8 cellular contexts compared by ENCODE assay signal in the genomic region with DNA sequence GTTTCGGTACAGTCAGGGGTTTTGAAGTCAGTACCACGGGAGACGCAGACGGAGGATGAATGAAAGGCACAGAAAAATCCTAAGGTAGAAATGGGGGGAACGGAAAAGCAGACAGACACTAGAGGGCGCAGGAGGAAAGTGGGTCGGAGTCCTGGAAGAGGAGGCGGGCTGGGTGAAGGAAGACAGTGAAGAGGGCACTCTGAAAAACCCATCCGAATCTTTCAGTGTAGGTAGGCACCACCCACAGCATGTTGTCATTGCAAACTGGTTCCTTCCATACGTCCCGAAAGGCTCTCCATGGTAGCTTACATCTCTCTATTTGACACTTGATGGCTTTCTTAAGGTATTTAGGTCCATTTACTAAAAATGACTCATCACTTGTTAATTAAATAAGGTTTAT. TPM values are rescaled to one million over a fixed set of nuclear protein-coding genes. Genes with fewer than 3 reads are reported as not detected.
A peak's percentile ranks its signal among the peaks of the same experiment; 100 is the strongest.
DNase-seq lines count a peak whose midpoint lies in the region; ATAC-seq, FAIRE-seq and TF ChIP-seq lines count a peak whose summit lies in the region.

No MANE protein-coding gene starts in this region.

- no peaks in the 10 kb centered on the region for H3K27me3 ChIP-seq in WERI-Rb-1 (ENCODE audit: insufficient read depth, low read depth, severe bottlenecking)
- peaks cover 0 to 6% of the 10 kb centered on the region in 2 donors for H3K27me3 ChIP-seq in breast epithelium

- intact Hi-C loops in breast epithelium (cut with DNase I; ENCODE audit: low total_unique reads): no loop called here

- H3K27ac ChIP-seq in A549 (peak overlapping the region; percentile 26 to 47; a peak in 2 of 6 replicates), WERI-Rb-1 (no peak overlapping the region), breast epithelium (no peak overlapping the region)

- DNase-seq in A549 (ENCODE audit: low read depth in 1 of 2, low spot score in 1 of 2) (peak; percentile 55 to 76), NCI-H2196 (lab: John Stamatoyannopoulos, UW; ENCODE audit: unreplicated experiment) (peak; percentile 77), WERI-Rb-1 (peak; percentile 85), breast epithelium (ENCODE audit: low spot score in 2 of 2) (peak in 1 of 2 donors; percentile 63), left lobe of liver (ENCODE audit: low spot score) (peak; percentile 61)
- DNase-seq in stimulated activated CD4-positive, alpha-beta T cell treated with anti-CD3 and anti-CD28 coated beads, TNF-alpha, amount 100 ng/mL, for 4 hours (ENCODE audit: low read depth in 3 of 3): peak; percentile 39 to 64 (median 51)

- H3K36me3 ChIP-seq in WERI-Rb-1: no peaks in the 10 kb centered on the region
- no peaks in the 10 kb centered on the region for H3K36me3 ChIP-seq in breast epithelium

- ATAC-seq in A549 (peak; percentile 86 to 87), GM18502 (IDR thresholded peaks at IDR 0.05; ENCODE audit: poor library complexity, unreplicated experiment) (peak; percentile 67), HG03025 (IDR thresholded peaks at IDR 0.05; ENCODE audit: low FRiP score, unreplicated experiment) (peak; percentile 46), left lobe of liver (peak; percentile 84)

- peaks cover 3% of the 10 kb centered on the region; the same call in 1 of the 3 replicates for H3K4me1 ChIP-seq in A549
- no peaks in the 10 kb centered on the region for H3K4me1 ChIP-seq in breast epithelium

- CTCF ChIA-PET in A549 (lab: Yijun Ruan, JAX): interaction anchor here (0.7 to 4.0 kb wide), 32 partner anchors 9 to 899 kb away, joined by 3 to 67 read pairs (median 4); partner anchors contain the start of gene ZNF236

- H3K4me3 ChIP-seq in A549 (no peak overlapping the region), WERI-Rb-1 (ENCODE audit: low read depth, low read length) (no peak overlapping the region; the same call in 1 of the 2 replicates), breast epithelium (peak overlapping the region in 1 of 3 donors; percentile 4)

- POLR2A ChIA-PET in A549 (lab: Yijun Ruan, JAX): no interaction called here

- TF ChIP-seq POLR2A in A549 (IDR thresholded peaks at IDR 0.05; ENCODE audit: low read length) (no peak), breast epithelium (IDR thresholded peaks at IDR 0.05) (no peak)

- FAIRE-seq in A549 (lab: Jason Lieb, UNC): no peak

- TF ChIP-seq CTCF in A549 (IDR thresholded peaks at IDR 0.05) (peak; percentile 67), WERI-Rb-1 (IDR thresholded peaks at IDR 0.05; ENCODE audit: low read depth, low read length) (peak; percentile 95), breast epithelium (IDR thresholded peaks at IDR 0.05) (peak; percentile 52 to 72 (median 53))

- peak; percentile 55 to 73 for TF ChIP-seq RAD21 in A549 (conservative IDR thresholded peaks at IDR 0.05 in 1 of 2, IDR thresholded peaks at IDR 0.05 in 1 of 2)

- peak overlapping the region; percentile 75 for H3K4me2 ChIP-seq in A549

- 2% methylated on average over 11 of the region's 11 CpGs for WGBS in A549 (ENCODE audit: missing lambda C conversion rate)

- no peak for TF ChIP-seq EP300 in A549 (IDR thresholded peaks at IDR 0.05)

- H3K9me3 ChIP-seq in A549: no peaks in the 10 kb centered on the region; the same call in 2 of the 3 replicates
- H3K9me3 ChIP-seq in WERI-Rb-1 (ENCODE audit: severe bottlenecking): no peaks in the 10 kb centered on the region
- no peaks in the 10 kb centered on the region for H3K9me3 ChIP-seq in breast epithelium

TF ChIP-seq in A549, 52 proteins besides CTCF, POLR2A, EP300 and RAD21:
- TF ChIP-seq ESRRA (IDR thresholded peaks at IDR 0.05; ENCODE audit: borderline replicate concordance, low read length): no peak
- no peak for TF ChIP-seq FOSL2 (IDR thresholded peaks at IDR 0.05)
- TF ChIP-seq FOSL2 (CRISPR knock-in tag; IDR thresholded peaks at IDR 0.05): peak; percentile 57
- TF ChIP-seq SMC3 (IDR thresholded peaks at IDR 0.05): peak; percentile 58

RNA-seq across cellular contexts. Expression of gene ZNF236, which starts 18.5 kb away (rescaled TPM):
- polyA plus RNA-seq in A549 (2011; rRNA removed): 7.5 and 7.8 TPM in 2 replicates
- 2.9 and 3.8 TPM in 2 replicates for polyA plus RNA-seq in A549 (2012; cell fraction: cytosol; rRNA removed)
- polyA plus RNA-seq in A549 (2012; cell fraction: nucleus; rRNA removed): 7.7 and 8.4 TPM in 2 replicates
- polyA plus RNA-seq in A549 (2017; fragmentation: RNase III; extraction: RNeasy Plus Mini Kit Qiagen cat#74134 plus additional on column Dnase treatment): 2.6 to 2.9 TPM (median 2.7 TPM) in 3 replicates
- polyA minus RNA-seq in A549 (2011; rRNA and poly(A)+ RNA removed): 24.1 and 35.3 TPM in 2 replicates
- 10 to 100 TPM; 12.3 to 28.2 (median 27.1) TPM for total RNA-seq in breast epithelium
- total RNA-seq in left lobe of liver: 6.2 TPM

Comparison
In these comparisons a context has a peak if more than half of its experiments do, and no peak if none do; other contexts are left out.
1. H3K27ac ChIP-seq: peak in A549 (2 of 2); none in WERI-Rb-1 (single experiment) and breast epithelium (0 of 2).
2. Peak in every context shown above with its lines, with median percentiles within 50 percentile points of each other: ATAC-seq and CTCF ChIP-seq.